Comparison of ENCODE assay signal across 21 cellular contexts in genomic region chr9:110605586-110605985, GRCh38. TPM values are rescaled to one million over a fixed set of nuclear protein-coding genes. Genes with fewer than 3 reads are reported as not detected.
DNase-seq lines count a peak whose midpoint lies in the region; ATAC-seq, FAIRE-seq and TF ChIP-seq lines count a peak whose summit lies in the region.
"Had no signal": no experiment of that assay in that cellular context is flagged by ENCODE, and none has a peak within 500 bp of the region (broad histone marks: within the 10 kb centered on the region; RNA-seq: fewer than 3 reads in every experiment).

No MANE protein-coding gene starts in this region.

- no peaks in the 10 kb centered on the region for H3K36me3 Mint-ChIP-seq in T-helper 17 cell (ENCODE audit: low read depth)
- H3K36me3 Mint-ChIP-seq: CD4-positive, alpha-beta memory T cell had no signal

- peaks cover 18% of the 10 kb centered on the region for H3K27me3 Mint-ChIP-seq in T-helper 17 cell
- H3K27me3 Mint-ChIP-seq: CD4-positive, alpha-beta memory T cell had no signal

- FAIRE-seq in HTR-8/SVneo (lab: Jason Lieb, UNC): no peak
- FAIRE-seq: A204.1, G401.6, GM12892 had no signal

- no peak overlapping the region for H3K4me3 ChIP-seq in GM23248
- H3K4me3 ChIP-seq in RWPE2 (ENCODE audit: severe bottlenecking): no peak overlapping the region
- H3K4me3 ChIP-seq: GM23338, HAP-1 had no signal

- H3K9ac ChIP-seq in GM23248: no peak overlapping the region

- H4K20me1 ChIP-seq in GM23248 (ENCODE audit: insufficient read depth): no peaks in the 10 kb centered on the region

- no peaks in the 10 kb centered on the region for H3K9me2 ChIP-seq in GM23248 (ENCODE audit: insufficient read depth)

- H3F3A ChIP-seq in GM23248 (ENCODE audit: insufficient read depth): no peaks in the 10 kb centered on the region

- TF ChIP-seq CTCF in RWPE2 (IDR thresholded peaks at IDR 0.05; ENCODE audit: poor library complexity, severe bottlenecking): no peak

- H2AFZ ChIP-seq in GM23248: 0 out of 2 replicates have a peak overlapping the region, but pooled peaks have one; percentile 39
- H2AFZ ChIP-seq: GM23338 had no signal

- H3K27ac ChIP-seq in GM23248 (0 out of 2 replicates have a peak overlapping the region, but pooled peaks have one; percentile 7), RWPE2 (ENCODE audit: poor library complexity, severe bottlenecking) (peak overlapping the region; percentile 55)
- H3K27ac ChIP-seq: 22Rv1 had no signal

- H3K27me3 ChIP-seq in GM23248 (replicated peaks; ENCODE audit: insufficient read depth): no peaks in the 10 kb centered on the region
- H3K27me3 ChIP-seq in RWPE2 (ENCODE audit: insufficient read depth, poor library complexity, severe bottlenecking): no peaks in the 10 kb centered on the region

- H3K79me2 ChIP-seq in GM23248 (ENCODE audit: insufficient read depth): no peaks in the 10 kb centered on the region

- in situ Hi-C loops in GM23248 (cut with MboI): no loop called here

- ATAC-seq in RWPE2 (ENCODE audit: low read depth): no peak
- ATAC-seq in T-helper 17 cell: no peak
- ATAC-seq: GM23338 had no signal

- DNase-seq in AG08395 (ENCODE audit: low spot score): peak; percentile 24
- peak; percentile 67 for DNase-seq in GM23248
- DNase-seq in RWPE2 (ENCODE audit: low spot score): no peak
- peak; percentile 25 for DNase-seq in dedifferentiated amniotic fluid mesenchymal stem cell (ENCODE audit: extremely low spot score)
- no peak for DNase-seq in activated CD4-positive, alpha-beta T cell treated with anti-CD3 and anti-CD28 coated beads for 4 hours
- no peak for DNase-seq in HTR-8/SVneo (ENCODE audit: insufficient read length, low spot score)
- no peak for DNase-seq in T-helper 17 cell
- no peak for DNase-seq in SHP77 (lab: John Stamatoyannopoulos, UW)
- DNase-seq: C1 segment of cervical spinal cord; Calu3; CD4-positive, alpha-beta memory T cell; COR-L47; DMS53; DMS79 treated with DMSO at 0.1 percent for 48 hours had no signal

- no peaks in the 10 kb centered on the region for H3K36me3 ChIP-seq in GM23248 (ENCODE audit: low read depth)
- H3K36me3 ChIP-seq in RWPE2 (ENCODE audit: low read depth): no peaks in the 10 kb centered on the region
- H3K36me3 ChIP-seq: HAP-1 had no signal

- no peak overlapping the region for H3K4me3 Mint-ChIP-seq in T-helper 17 cell
- H3K4me3 Mint-ChIP-seq: CD4-positive, alpha-beta memory T cell; GM23338; HFFc6 had no signal

- WGBS in GM23248 (ENCODE audit: low coverage in 1 of 2, low lambda C conversion rate in 2 of 2, missing lambda C conversion rate in 2 of 2), 2 experiments: 16 to 20% methylated on average over 4 of the region's 4 CpGs

- H3K4me1 Mint-ChIP-seq in T-helper 17 cell: no peaks in the 10 kb centered on the region
- H3K4me1 Mint-ChIP-seq: CD4-positive, alpha-beta memory T cell had no signal

- H3K27ac Mint-ChIP-seq in T-helper 17 cell: no peak overlapping the region
- H3K27ac Mint-ChIP-seq: CD4-positive, alpha-beta memory T cell; GM23338; HFFc6 had no signal

- H3K4me1 ChIP-seq in GM23248 (ENCODE audit: insufficient read depth) (peaks cover 13% of the 10 kb centered on the region), RWPE2 (ENCODE audit: insufficient read depth, poor library complexity, severe bottlenecking) (peaks cover 11% of the 10 kb centered on the region)
- H3K4me1 ChIP-seq: HAP-1 had no signal

- H3K4me2 ChIP-seq in GM23248 (ENCODE audit: unreplicated experiment): no peak overlapping the region
- H3K4me2 ChIP-seq: GM23338 had no signal

- no peaks in the 10 kb centered on the region for H3K9me3 ChIP-seq in GM23248 (ENCODE audit: low read depth)
- H3K9me3 ChIP-seq in RWPE2 (ENCODE audit: severe bottlenecking): no peaks in the 10 kb centered on the region
- no peaks in the 10 kb centered on the region for H3K9me3 ChIP-seq in T-helper 17 cell (ENCODE audit: control insufficient read depth, low read length, poor library complexity, severe bottlenecking)
- H3K9me3 ChIP-seq: HAP-1 had no signal

RNA-seq across cellular contexts. Expression of gene SVEP1, which starts 26.0 kb away (rescaled TPM):
- total RNA-seq in GM23248 (2014; rRNA removed; shearing (Covaris generic)): 47.3 and 50.5 TPM in 2 replicates
- polyA plus RNA-seq in GM23248 (2016; fragmentation: Nextera tagmentation; extraction: Ambion mirVana): 12.6 and 13.6 TPM in 2 replicates
- under 1 TPM; 0.08 to 0.17 TPM for total RNA-seq in T-helper 17 cell
- total RNA-seq: CD4-positive, alpha-beta memory T cell had no signal
- polyA plus RNA-seq: CD4-positive, alpha-beta memory T cell had no signal

Comparison
In these comparisons a context has a peak if more than half of its experiments do, and no peak if none do; other contexts are left out.
1. DNase-seq: peak in AG08395 (single experiment), GM23248 (single experiment) and dedifferentiated amniotic fluid mesenchymal stem cell (single experiment); none in RWPE2 (single experiment), activated CD4-positive, alpha-beta T cell treated with anti-CD3 and anti-CD28 coated beads for 4 hours (0 of 2), HTR-8/SVneo (single experiment), T-helper 17 cell (0 of 3) and SHP77 (0 of 2).
2. RNA of gene SVEP1, which starts 26.0 kb away (total RNA-seq): 47.3 to 50.5 TPM in GM23248; 0.08 to 0.17 TPM in T-helper 17 cell; every median in the first group is over 10 times any median in the second.